In the genomic region with DNA sequence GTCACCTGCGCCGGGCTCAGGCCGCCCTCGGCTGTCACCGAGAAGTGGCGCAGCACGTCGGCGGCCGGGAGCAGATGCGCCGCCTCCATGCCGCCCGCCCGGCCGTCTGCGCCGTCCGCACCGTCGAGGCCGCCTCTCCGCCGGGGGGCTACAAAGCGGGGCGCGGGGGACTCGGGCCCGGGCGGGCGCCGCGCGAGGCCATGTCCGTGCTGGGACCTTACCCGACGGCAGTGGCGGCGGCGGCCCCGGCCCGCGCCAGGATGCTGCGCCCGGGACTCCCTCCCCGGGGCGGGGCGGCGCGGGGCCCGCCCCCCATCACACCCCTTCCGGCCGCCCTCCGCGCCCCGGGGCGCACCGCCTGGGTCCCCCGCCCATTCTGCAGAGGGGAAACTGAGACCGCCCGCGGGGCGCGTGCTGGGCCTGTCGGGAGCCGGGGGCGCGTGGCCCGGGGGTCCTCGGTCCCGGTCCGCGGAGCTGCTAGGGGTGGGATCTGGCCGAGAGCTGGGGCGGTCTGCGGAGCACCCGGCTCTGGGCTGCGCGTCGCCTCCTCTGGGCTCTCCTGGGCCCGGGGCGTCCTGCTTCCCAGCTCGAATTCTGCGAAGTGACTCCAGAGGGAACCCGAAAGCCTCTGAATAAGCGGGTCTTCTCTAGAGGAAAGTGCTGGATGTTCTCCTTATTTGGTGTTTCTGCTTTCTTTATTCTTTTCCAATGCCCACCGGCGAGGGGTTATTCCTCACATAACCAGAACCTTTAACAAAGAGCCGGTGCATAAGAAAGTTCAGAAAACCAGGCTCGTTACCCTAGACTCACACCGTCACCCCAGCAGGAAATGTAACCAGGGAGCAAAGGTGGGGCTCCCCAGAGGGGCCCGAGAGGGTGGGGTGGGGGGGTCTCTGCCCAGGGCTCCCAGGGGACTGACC, we compare ENCODE assay signal across 8 cellular contexts. TPM values are rescaled to one million over a fixed set of nuclear protein-coding genes. Genes with fewer than 3 reads are reported as not detected.
DNase-seq lines count a peak whose midpoint lies in the region; ATAC-seq, FAIRE-seq and TF ChIP-seq lines count a peak whose summit lies in the region.

Gene ATP2A3 (minus strand): TSS at position 235 of the 920 bp plus-strand sequence. CDS start 146 bp downstream, at position 89.

- H3K9me3 Mint-ChIP-seq in Calu3 (ENCODE audit: low read depth, unreplicated experiment): no peaks in the 10 kb centered on the region
- no peaks in the 10 kb centered on the region for H3K9me3 Mint-ChIP-seq in activated CD8-positive, alpha-beta memory T cell treated with anti-CD3 and anti-CD28 coated beads, Interleukin-2, amount 10 ng/mL, durations not matched to agents 7 days and 5 days (ENCODE audit: low read depth)

- TF ChIP-seq CTCF in Calu3 (IDR thresholded peaks at IDR 0.05; ENCODE audit: unreplicated experiment): no peak
- TF ChIP-seq CTCF in esophagus squamous epithelium (IDR thresholded peaks at IDR 0.05): peak in 1 of 6 experiments; percentile 1
- TF ChIP-seq CTCF in ovary (IDR thresholded peaks at IDR 0.05): no peak

- intact Hi-C loops in Calu3 (cut with micrococcal nuclease; ENCODE audit: unreplicated experiment): no loop called here
- intact Hi-C loops in esophagus squamous epithelium (cut with DNase I): no loop called here
- intact Hi-C loops in ovary (cut with DNase I): no loop called here

- DNase-seq in Calu3: peak; percentile 28
- DNase-seq in NAMALWA (ENCODE audit: low spot score): peak; percentile 62
- peak; percentile 79 for DNase-seq in activated CD8-positive, alpha-beta memory T cell treated with anti-CD3 and anti-CD28 coated beads, Interleukin-2, amount 10 ng/mL, durations not matched to agents 7 days and 5 days
- no peak for DNase-seq in esophagus squamous epithelium (lab: John Stamatoyannopoulos, UW)
- DNase-seq in ovary: no peak
- peak; percentile 75 for DNase-seq in urothelium cell line (ENCODE audit: low spot score)
- DNase-seq in erythroblast (lab: John Stamatoyannopoulos, UW): no peak

- H3K36me3 ChIP-seq in esophagus squamous epithelium (no peaks in the 10 kb centered on the region), ovary (no peaks in the 10 kb centered on the region)

- peak; percentile 50 for ATAC-seq in GM21390 (IDR thresholded peaks at IDR 0.05; ENCODE audit: unreplicated experiment)
- peak; percentile 80 for ATAC-seq in activated CD8-positive, alpha-beta memory T cell treated with anti-CD3 and anti-CD28 coated beads, Interleukin-2, amount 10 ng/mL, durations not matched to agents 7 days and 5 days

- FAIRE-seq in urothelium cell line (lab: Jason Lieb, UNC): no peak

- H3K36me3 Mint-ChIP-seq in Calu3 (ENCODE audit: insufficient read depth, unreplicated experiment): peaks cover 12% of the 10 kb centered on the region
- peaks cover 18% of the 10 kb centered on the region for H3K36me3 Mint-ChIP-seq in activated CD8-positive, alpha-beta memory T cell treated with anti-CD3 and anti-CD28 coated beads, Interleukin-2, amount 10 ng/mL, durations not matched to agents 7 days and 5 days

- TF ChIP-seq EP300 in ovary (IDR thresholded peaks at IDR 0.05): no peak

- H3K27ac Mint-ChIP-seq in Calu3 (ENCODE audit: unreplicated experiment): peak within 1 kb of the TSS; percentile 50
- peak within 1 kb of the TSS; percentile 93 for H3K27ac Mint-ChIP-seq in activated CD8-positive, alpha-beta memory T cell treated with anti-CD3 and anti-CD28 coated beads, Interleukin-2, amount 10 ng/mL, durations not matched to agents 7 days and 5 days

- TF ChIP-seq POLR2A in esophagus squamous epithelium (IDR thresholded peaks at IDR 0.05) (peak in 1 of 4 donors; percentile 63), ovary (IDR thresholded peaks at IDR 0.05) (no peak), erythroblast (IDR thresholded peaks at IDR 0.05; ENCODE audit: low read length) (no peak)

- peak within 1 kb of the TSS; percentile 63 for H3K4me3 Mint-ChIP-seq in Calu3 (ENCODE audit: low read depth, unreplicated experiment)
- H3K4me3 Mint-ChIP-seq in activated CD8-positive, alpha-beta memory T cell treated with anti-CD3 and anti-CD28 coated beads, Interleukin-2, amount 10 ng/mL, durations not matched to agents 7 days and 5 days: peak within 1 kb of the TSS; percentile 91

- H3K9me3 ChIP-seq in esophagus squamous epithelium (no peaks in the 10 kb centered on the region), ovary (no peaks in the 10 kb centered on the region)

- peaks cover 11% of the 10 kb centered on the region for H3K27me3 Mint-ChIP-seq in Calu3 (ENCODE audit: unreplicated experiment)
- peaks cover 3% of the 10 kb centered on the region for H3K27me3 Mint-ChIP-seq in activated CD8-positive, alpha-beta memory T cell treated with anti-CD3 and anti-CD28 coated beads, Interleukin-2, amount 10 ng/mL, durations not matched to agents 7 days and 5 days

- H3K4me1 ChIP-seq in esophagus squamous epithelium (peaks cover 18 to 64% (median 23%) of the 10 kb centered on the region in 3 donors), ovary (ENCODE audit: insufficient read depth) (no peaks in the 10 kb centered on the region)

- WGBS in esophagus squamous epithelium, 2 donors: 0% methylated on average over 1 to 2 of the region's 92 CpGs
- 0 to 2% (median 1%) methylated on average over 27 to 92 of the region's 92 CpGs for WGBS in ovary, 3 donors

- H3K27me3 ChIP-seq in esophagus squamous epithelium (peaks cover 3 to 49% (median 6%) of the 10 kb centered on the region in 4 donors), ovary (no peaks in the 10 kb centered on the region)

- peak within 1 kb of the TSS; percentile 66 to 89 (median 80) for H3K27ac ChIP-seq in esophagus squamous epithelium
- H3K27ac ChIP-seq in ovary: peak within 1 kb of the TSS in 1 of 2 donors; percentile 30

- peaks cover 10% of the 10 kb centered on the region for H3K4me1 Mint-ChIP-seq in Calu3 (ENCODE audit: low read depth, unreplicated experiment)
- H3K4me1 Mint-ChIP-seq in activated CD8-positive, alpha-beta memory T cell treated with anti-CD3 and anti-CD28 coated beads, Interleukin-2, amount 10 ng/mL, durations not matched to agents 7 days and 5 days: peaks cover 44% of the 10 kb centered on the region

- peak within 1 kb of the TSS; percentile 42 to 84 (median 52) for H3K4me3 ChIP-seq in esophagus squamous epithelium
- peak within 1 kb of the TSS; percentile 29 for H3K4me3 ChIP-seq in ovary

- no TSS peak for BruUV-seq in Calu3 (replicated peaks; lab: Mats Ljungman, UMichigan)

- CTCF ChIA-PET in Calu3 (lab: Charles Lee): interaction anchor here (1.0 kb wide), 1 partner anchor 38 kb away, joined by 4 read pairs; no protein-coding TSS in a partner anchor
- CTCF ChIA-PET in activated CD8-positive, alpha-beta memory T cell treated with anti-CD3 and anti-CD28 coated beads, Interleukin-2, amount 10 ng/mL, durations not matched to agents 7 days and 5 days (lab: Charles Lee): interaction anchor here (0.5 to 2.5 kb wide), 13 partner anchors 9 to 820 kb away, joined by 3 to 21 read pairs (median 5); partner anchors contain the start of genes CYB5D2 and ZZEF1

RNA-seq across cellular contexts. Expression of gene ATP2A3, which starts in this region (rescaled TPM):
- total RNA-seq in Calu3 (2022) (4.5 and 4.8 TPM in 2 replicates), esophagus squamous epithelium (1 to 10 TPM; 2.7 to 9.9 (median 5.3) TPM), ovary (1 to 10 TPM; 1.6 to 9.9 (median 4.2) TPM)
- total RNA-seq in activated CD8-positive, alpha-beta memory T cell treated with anti-CD3 and anti-CD28 coated beads, Interleukin-2, amount 10 ng/mL, durations not matched to agents 7 days and 5 days: 100 to 1,000 TPM; 264 to 377 TPM
- 1 to 10 TPM; 2.5 to 6.0 TPM for polyA plus RNA-seq in ovary

Comparison
In these comparisons a context has a peak if more than half of its experiments do, and no peak if none do; other contexts are left out.
1. RNA of gene ATP2A3 (total RNA-seq): 264 to 377 TPM in activated CD8-positive, alpha-beta memory T cell treated with anti-CD3 and anti-CD28 coated beads, Interleukin-2, amount 10 ng/mL, durations not matched to agents 7 days and 5 days; 2.7 to 9.9 TPM in esophagus squamous epithelium, 4.5 to 4.8 TPM in Calu3 and 1.6 to 9.9 TPM in ovary; every median in the first group is over 10 times any median in the second.
2. DNase-seq: peak in Calu3 (single experiment), NAMALWA (single experiment), activated CD8-positive, alpha-beta memory T cell treated with anti-CD3 and anti-CD28 coated beads, Interleukin-2, amount 10 ng/mL, durations not matched to agents 7 days and 5 days (single experiment) and urothelium cell line (single experiment); none in esophagus squamous epithelium (single experiment), ovary (0 of 5) and erythroblast (0 of 2).